In genomic region chr12:94841904-94842610, GRCh38 we compare ENCODE assay signal across 26 cellular contexts.
"Had no signal": no experiment of that assay in that cellular context is flagged by ENCODE, and none has a peak within 500 bp of the region (broad histone marks: within the 10 kb centered on the region; RNA-seq: fewer than 3 reads in every experiment).

No MANE protein-coding gene starts in this region.

- H3K9me3 ChIP-seq: SJSA1 had no signal

- H3K4me1 ChIP-seq: SJSA1 had no signal

- H3K4me3 ChIP-seq: SJSA1 had no signal

- DNase-seq: activated B cell treated with CpG ODN at 0.5 μM for 24 hours; activated CD4-positive, alpha-beta memory T cell treated with anti-CD3 and anti-CD28 coated beads for 36 hours; activated CD4-positive, alpha-beta T cell treated with anti-CD3 and anti-CD28 coated beads for 4 hours; activated CD4-positive, alpha-beta T cell treated with anti-CD3 and anti-CD28 coated beads, Interleukin-2, amount 50 U/mL, for 1 hour; activated CD4-positive, CD25-positive, alpha-beta regulatory T cell treated with anti-CD3 and anti-CD28 coated beads, Interleukin-2, amount 50 U/mL, for 72 hours; activated CD8-positive, alpha-beta memory T cell treated with anti-CD3 and anti-CD28 coated beads, Interleukin-2, amount 50 U/mL, for 4 hours; activated gamma-delta T cell treated with Interleukin-2 at 50 U/mL for 16 hours; activated naive CD4-positive, alpha-beta T cell treated with anti-CD3 and anti-CD28 coated beads for 36 hours; activated naive CD8-positive, alpha-beta T cell treated with anti-CD3 and anti-CD28 coated beads, Interleukin-2, amount 50 U/mL, for 24 hours; activated T-cell treated with anti-CD3 and anti-CD28 coated beads for 4 hours; activated T-cell treated with anti-CD3 and anti-CD28 coated beads, Interleukin-2, amount 50 U/mL, for 4 hours; anterior cingulate cortex; caudate nucleus; cerebellar nuclear complex; MM.1S; MV-4-11; NCI-H146; NCI-H187; NCI-H2081 treated with DMSO at 0.1 percent for 48 hours; NCI-H524 treated with DMSO at 0.1 percent for 48 hours; T-helper 1 cell; T-helper 2 cell; T-helper 9 cell had no signal

- FAIRE-seq: bronchial epithelial cell had no signal

- H3K27ac ChIP-seq: SJSA1, VCaP had no signal

- H3K36me3 ChIP-seq: SJSA1 had no signal
